Comparison of ENCODE assay signal across 7 cellular contexts in genomic region chr17:79873583-79873982, GRCh38.
"Had no signal": no experiment of that assay in that cellular context is flagged by ENCODE, and none has a peak within 500 bp of the region (broad histone marks: within the 10 kb centered on the region; RNA-seq: fewer than 3 reads in every experiment).

No MANE protein-coding gene starts in this region.

- H3K27ac Mint-ChIP-seq: HFFc6 had no signal

- H3K9me3 ChIP-seq: HAP-1 had no signal

- H3K4me3 Mint-ChIP-seq: HFFc6, IgD-negative memory B cell had no signal

- H3K36me3 ChIP-seq: HAP-1 had no signal

- H3K27ac ChIP-seq: GM23248, HL-60 had no signal

- H3K4me3 ChIP-seq: GM23248, HAP-1 had no signal

- H3K9me3 Mint-ChIP-seq: IgD-negative memory B cell had no signal

- DNase-seq: GOT3, H7, HFFc6 had no signal

- H3K9ac ChIP-seq: GM23248 had no signal
